9 cellular contexts compared by ENCODE assay signal in genomic region chr16:74862743-74863244, GRCh38.
DNase-seq lines count a peak whose midpoint lies in the region; ATAC-seq and TF ChIP-seq lines count a peak whose summit lies in the region.
"Had no signal": no experiment of that assay in that cellular context is flagged by ENCODE, and none has a peak within 500 bp of the region (broad histone marks: within the 10 kb centered on the region; RNA-seq: fewer than 3 reads in every experiment).

No MANE protein-coding gene starts in this region.

- no peak overlapping the region for H4K91ac ChIP-seq in H9 (ENCODE audit: insufficient read length, low read depth, low read length)

- peaks cover 40 to 42% of the 10 kb centered on the region in 2 experiments for H3K4me1 Mint-ChIP-seq in H9
- peaks cover 0 to 10% of the 10 kb centered on the region in 2 donors for H3K4me1 Mint-ChIP-seq in stimulated activated naive B cell treated with anti-CD40 and anti-IgM and Interleukin-4, amounts not matched to agents 10 μg/mL and 1 μg/mL and 100 μg/mL, for 72 hours

- no CpG with 5 or more reads among the region's 10 CpGs for WGBS in H9 (ENCODE audit: extremely low coverage, insufficient read length, low lambda C conversion rate)
- WGBS in hepatocyte (ENCODE audit: low lambda C conversion rate, missing lambda C conversion rate), result 30% methylated on average over 10 of the region's 10 CpGs

- H3K36me3 ChIP-seq in adipocyte (ENCODE audit: control insufficient read depth, insufficient read depth, low read length, severe bottlenecking), result no peaks in the 10 kb centered on the region
- H3K36me3 ChIP-seq in hepatocyte (replicated peaks; ENCODE audit: insufficient read depth, low read depth), result no peaks in the 10 kb centered on the region

- H3K4me3 ChIP-seq in adipocyte (ENCODE audit: low read length), result no peak overlapping the region
- no peak overlapping the region for H3K4me3 ChIP-seq in hepatocyte

- peak; percentile 96 for TF ChIP-seq CTCF in H9 (conservative IDR thresholded peaks at IDR 0.05)
- TF ChIP-seq CTCF in hepatocyte (IDR thresholded peaks at IDR 0.05; ENCODE audit: poor library complexity), result peak; percentile 93

- H2AFZ ChIP-seq in H9 (ENCODE audit: low read length), result no peak overlapping the region
- no peak overlapping the region for H2AFZ ChIP-seq in hepatocyte

- H3K23ac ChIP-seq in H9 (ENCODE audit: insufficient read length, low read depth, low read length), result no peak overlapping the region

- H3K4me1 ChIP-seq in H9 (ENCODE audit: insufficient read depth, low read length), result peaks cover 6% of the 10 kb centered on the region; the same call in 1 of the 2 replicates
- peaks cover 7% of the 10 kb centered on the region for H3K4me1 ChIP-seq in adipocyte (ENCODE audit: control insufficient read depth, insufficient read depth, low read length)
- H3K4me1 ChIP-seq in hepatocyte (ENCODE audit: insufficient read depth), result no peaks in the 10 kb centered on the region

- peak overlapping the region in 2 of 3 experiments; percentile 5 to 44; a peak in 2 of 7 replicates for H3K27ac Mint-ChIP-seq in H9
- H3K27ac Mint-ChIP-seq in stimulated activated naive B cell treated with anti-CD40 and anti-IgM and Interleukin-4, amounts not matched to agents 10 μg/mL and 1 μg/mL and 100 μg/mL, for 72 hours, result no peak overlapping the region
- H3K27ac Mint-ChIP-seq: stimulated activated naive CD8-positive, alpha-beta T cell treated with anti-CD3 and anti-CD28 coated beads, Interleukin-15, Interleukin-2, amounts not matched to agents 100 ng/mL and 50 ng/mL, for 24 hours had no signal

- H3K4me2 ChIP-seq in H9 (ENCODE audit: insufficient read depth, insufficient read length, low read length), result no peak overlapping the region
- H3K4me2 ChIP-seq in hepatocyte, result no peak overlapping the region

- H3K4me3 Mint-ChIP-seq in H9, result no peak overlapping the region
- no peak overlapping the region for H3K4me3 Mint-ChIP-seq in stimulated activated naive B cell treated with anti-CD40 and anti-IgM and Interleukin-4, amounts not matched to agents 10 μg/mL and 1 μg/mL and 100 μg/mL, for 72 hours
- H3K4me3 Mint-ChIP-seq: stimulated activated naive CD8-positive, alpha-beta T cell treated with anti-CD3 and anti-CD28 coated beads, Interleukin-15, Interleukin-2, amounts not matched to agents 100 ng/mL and 50 ng/mL, for 24 hours had no signal

- no peak overlapping the region for H3K4ac ChIP-seq in H9 (ENCODE audit: low read depth, low read length)

- H2BK20ac ChIP-seq in H9 (ENCODE audit: low read depth, low read length, poor library complexity, severe bottlenecking), result no peak overlapping the region

- ATAC-seq in stimulated activated naive B cell treated with anti-CD40 and anti-IgM and Interleukin-4, amounts not matched to agents 10 μg/mL and 1 μg/mL and 100 μg/mL, for 72 hours (replicated peaks), result peak; percentile 85 to 87
- no peak for ATAC-seq in GM21381 (IDR thresholded peaks at IDR 0.05; ENCODE audit: unreplicated experiment)

- H2BK120ac ChIP-seq in H9 (ENCODE audit: low read depth, low read length, poor library complexity, severe bottlenecking), result no peak overlapping the region

- H3K9me3 ChIP-seq in H9 (ENCODE audit: control insufficient read depth, low read depth, low read length) (no peaks in the 10 kb centered on the region), adipocyte (ENCODE audit: control insufficient read depth, low read length) (no peaks in the 10 kb centered on the region), hepatocyte (ENCODE audit: low read depth) (no peaks in the 10 kb centered on the region)

- H4K5ac ChIP-seq in H9 (ENCODE audit: insufficient read length, low read depth, low read length), result no peak overlapping the region

- H3K56ac ChIP-seq in H9 (ENCODE audit: insufficient read length, low read depth, low read length), result no peak overlapping the region

- no peak overlapping the region for H2AK5ac ChIP-seq in H9 (ENCODE audit: insufficient read length, low read length)

- no peak overlapping the region for H2BK12ac ChIP-seq in H9 (ENCODE audit: insufficient read length, low read depth, low read length)

- H3K9me3 Mint-ChIP-seq in H9, result no peaks in the 10 kb centered on the region
- no peaks in the 10 kb centered on the region for H3K9me3 Mint-ChIP-seq in stimulated activated naive B cell treated with anti-CD40 and anti-IgM and Interleukin-4, amounts not matched to agents 10 μg/mL and 1 μg/mL and 100 μg/mL, for 72 hours
- H3K9me3 Mint-ChIP-seq: stimulated activated naive CD8-positive, alpha-beta T cell treated with anti-CD3 and anti-CD28 coated beads, Interleukin-15, Interleukin-2, amounts not matched to agents 100 ng/mL and 50 ng/mL, for 24 hours had no signal

- H3T11ph ChIP-seq in H9 (ENCODE audit: low read length), result no peak overlapping the region

- H3K14ac ChIP-seq in H9 (ENCODE audit: insufficient read depth, low read length), result no peak overlapping the region

- no peaks in the 10 kb centered on the region for H3K23me2 ChIP-seq in H9 (ENCODE audit: insufficient read length, low read depth, low read length, poor library complexity, severe bottlenecking)

- no peak overlapping the region for H3K27ac ChIP-seq in H9 (ENCODE audit: insufficient read length, low read depth, low read length)
- H3K27ac ChIP-seq in hepatocyte, result no peak overlapping the region

- H3K9ac ChIP-seq in H9 (ENCODE audit: extremely low read depth, insufficient read length, low read length) (no peak overlapping the region), adipocyte (ENCODE audit: low read length) (no peak overlapping the region)

- H3K27me3 ChIP-seq in H9 (ENCODE audit: insufficient read depth, low read length), result no peaks in the 10 kb centered on the region
- peaks cover 14% of the 10 kb centered on the region for H3K27me3 ChIP-seq in adipocyte (replicated peaks; ENCODE audit: control insufficient read depth, insufficient read depth, low read length)
- no peaks in the 10 kb centered on the region for H3K27me3 ChIP-seq in hepatocyte

- DNase-seq in stimulated activated CD4-positive, alpha-beta T cell treated with anti-CD3 and anti-CD28 coated beads, Interleukin-4, amount 100 ng/mL, for 24 hours, result peak; percentile 14
- no peak for DNase-seq in stimulated activated CD4-positive, alpha-beta T cell treated with anti-CD3 and anti-CD28 coated beads, Interleukin-4, amount 100 ng/mL, for 1 hour
- no peak for DNase-seq in H9
- DNase-seq in NCI-H2081 treated with DMSO at 0.1 percent for 48 hours (lab: John Stamatoyannopoulos, UW), result peak; percentile 1
- peak; percentile 70 for DNase-seq in adipocyte (ENCODE audit: low read depth)
- DNase-seq in hepatocyte (ENCODE audit: low spot score), result peak; percentile 70
- no peak for DNase-seq in stimulated activated naive B cell treated with anti-CD40 and anti-IgM and Interleukin-4, amounts not matched to agents 10 μg/mL and 1 μg/mL and 100 μg/mL, for 72 hours

- H3K9me2 ChIP-seq in hepatocyte (replicated peaks; ENCODE audit: insufficient read depth), result no peaks in the 10 kb centered on the region

- H3K79me2 ChIP-seq in H9 (ENCODE audit: insufficient read depth, low read length) (no peaks in the 10 kb centered on the region), hepatocyte (no peaks in the 10 kb centered on the region)

- no peaks in the 10 kb centered on the region for H3K79me1 ChIP-seq in H9 (ENCODE audit: insufficient read depth, low read depth, low read length, poor library complexity, severe bottlenecking)

- H4K8ac ChIP-seq in H9 (replicated peaks; ENCODE audit: insufficient read length, low read depth, low read length), result no peak overlapping the region

- no peak overlapping the region for H3K18ac ChIP-seq in H9 (ENCODE audit: insufficient read length, low read depth, low read length)

- no peak overlapping the region for H2BK5ac ChIP-seq in H9 (ENCODE audit: insufficient read length, low read length)

- H3K27me3 Mint-ChIP-seq in H9 (ENCODE audit: low read depth), result no peaks in the 10 kb centered on the region; the same call in 1 of the 2 replicates
- H3K27me3 Mint-ChIP-seq in stimulated activated naive B cell treated with anti-CD40 and anti-IgM and Interleukin-4, amounts not matched to agents 10 μg/mL and 1 μg/mL and 100 μg/mL, for 72 hours, result peaks cover 6% of the 10 kb centered on the region in 2 donors
- H3K27me3 Mint-ChIP-seq: stimulated activated naive CD8-positive, alpha-beta T cell treated with anti-CD3 and anti-CD28 coated beads, Interleukin-15, Interleukin-2, amounts not matched to agents 100 ng/mL and 50 ng/mL, for 24 hours had no signal

- H4K20me1 ChIP-seq in H9 (ENCODE audit: control insufficient read depth, insufficient read depth, insufficient read length) (no peaks in the 10 kb centered on the region), hepatocyte (ENCODE audit: insufficient read depth, poor library complexity, severe bottlenecking) (no peaks in the 10 kb centered on the region)

- no peaks in the 10 kb centered on the region for H3K36me3 Mint-ChIP-seq in H9 (ENCODE audit: insufficient read depth in 1 of 3, low read depth in 3 of 3)
- no peaks in the 10 kb centered on the region for H3K36me3 Mint-ChIP-seq in stimulated activated naive B cell treated with anti-CD40 and anti-IgM and Interleukin-4, amounts not matched to agents 10 μg/mL and 1 μg/mL and 100 μg/mL, for 72 hours

- no peak overlapping the region for H2BK15ac ChIP-seq in H9 (ENCODE audit: low read depth, low read length)

Comparison
In these comparisons a context has a peak if more than half of its experiments do, and no peak if none do; other contexts are left out.
1. DNase-seq: peak in stimulated activated CD4-positive, alpha-beta T cell treated with anti-CD3 and anti-CD28 coated beads, Interleukin-4, amount 100 ng/mL, for 24 hours (single experiment), NCI-H2081 treated with DMSO at 0.1 percent for 48 hours (single experiment), adipocyte (single experiment) and hepatocyte (single experiment); none in stimulated activated CD4-positive, alpha-beta T cell treated with anti-CD3 and anti-CD28 coated beads, Interleukin-4, amount 100 ng/mL, for 1 hour (single experiment), H9 (single experiment) and stimulated activated naive B cell treated with anti-CD40 and anti-IgM and Interleukin-4, amounts not matched to agents 10 μg/mL and 1 μg/mL and 100 μg/mL, for 72 hours (single experiment).